10 cellular contexts compared by ENCODE assay signal in genomic region chr17:1362065-1362848, GRCh38. TPM values are rescaled to one million over a fixed set of nuclear protein-coding genes. Genes with fewer than 3 reads are reported as not detected.
DNase-seq lines count a peak whose midpoint lies in the region; ATAC-seq and TF ChIP-seq lines count a peak whose summit lies in the region.
"Had no signal": no experiment of that assay in that cellular context is flagged by ENCODE, and none has a peak within 500 bp of the region (broad histone marks: within the 10 kb centered on the region; RNA-seq: fewer than 3 reads in every experiment).

No MANE protein-coding gene starts in this region.

- H3K79me1 ChIP-seq in neuronal stem cell (ENCODE audit: low read depth, low read length), result peaks cover 3% of the 10 kb centered on the region

- H3K27ac Mint-ChIP-seq in progenitor cell of endocrine pancreas, result peak overlapping the region; percentile 67

- H2BK15ac ChIP-seq in neuronal stem cell (ENCODE audit: low read length), result no peak overlapping the region

- H3K9me3 ChIP-seq in NT2/D1 (ENCODE audit: insufficient read depth, low read length), result no peaks in the 10 kb centered on the region
- no peaks in the 10 kb centered on the region for H3K9me3 ChIP-seq in neuronal stem cell (replicated peaks in 1 of 2; ENCODE audit: control insufficient read depth in 2 of 2, insufficient read depth in 1 of 2, low read depth in 1 of 2, low read length in 2 of 2)
- H3K9me3 ChIP-seq: ovary had no signal

- TF ChIP-seq CTCF in GM12865 (IDR thresholded peaks at IDR 0.05; ENCODE audit: insufficient read depth, low read depth, low read length, missing control alignments) (no peak), coronary artery (IDR thresholded peaks at IDR 0.05) (no peak), progenitor cell of endocrine pancreas (IDR thresholded peaks at IDR 0.05; ENCODE audit: unreplicated experiment) (no peak)

- H3K14ac ChIP-seq in neuronal stem cell (ENCODE audit: low read length), result no peak overlapping the region

- peaks cover 21% of the 10 kb centered on the region for H3K36me3 Mint-ChIP-seq in progenitor cell of endocrine pancreas (ENCODE audit: insufficient read depth)

- no peak overlapping the region for H2BK5ac ChIP-seq in neuronal stem cell (ENCODE audit: low read length)

- H2BK12ac ChIP-seq in neuronal stem cell (ENCODE audit: low read length), result no peak overlapping the region

- H3K4ac ChIP-seq in neuronal stem cell (ENCODE audit: low read length), result no peak overlapping the region

- DNase-seq in GM12865 (ENCODE audit: low read depth) (peak; percentile 45), NT2/D1 (ENCODE audit: low read depth, low spot score) (no peak), coronary artery (ENCODE audit: low spot score) (no peak), progenitor cell of endocrine pancreas (ENCODE audit: low spot score, unreplicated experiment) (no peak), neuronal stem cell (ENCODE audit: low spot score) (no peak), NCI-H1092 (lab: John Stamatoyannopoulos, UW) (no peak)
- DNase-seq: NCI-H187, ovary had no signal

- H4K8ac ChIP-seq in neuronal stem cell (ENCODE audit: low read depth, low read length), result no peak overlapping the region

- H4K91ac ChIP-seq in neuronal stem cell (ENCODE audit: low read depth, low read length, poor library complexity), result no peak overlapping the region

- H2AK5ac ChIP-seq in neuronal stem cell (ENCODE audit: low read depth, low read length), result no peak overlapping the region

- no peak overlapping the region for H3K23ac ChIP-seq in neuronal stem cell (ENCODE audit: low read depth, low read length, poor library complexity)

- ATAC-seq in GM21447 (IDR thresholded peaks at IDR 0.05; ENCODE audit: unreplicated experiment) (no peak), GM21526 (IDR thresholded peaks at IDR 0.05; ENCODE audit: low FRiP score, unreplicated experiment) (no peak)

- H3K27me3 Mint-ChIP-seq in progenitor cell of endocrine pancreas, result no peaks in the 10 kb centered on the region

- peaks cover 8% of the 10 kb centered on the region for H3K4me1 Mint-ChIP-seq in progenitor cell of endocrine pancreas (ENCODE audit: low read depth)

- no peak overlapping the region for H2BK120ac ChIP-seq in neuronal stem cell (ENCODE audit: low read depth, low read length)

- H3K27me3 ChIP-seq in NT2/D1 (ENCODE audit: insufficient read depth, insufficient read length), result no peaks in the 10 kb centered on the region
- no peaks in the 10 kb centered on the region for H3K27me3 ChIP-seq in neuronal stem cell (ENCODE audit: control insufficient read depth in 3 of 3, insufficient read depth in 3 of 3, low read depth in 1 of 3, low read length in 3 of 3)
- H3K27me3 ChIP-seq: ovary had no signal

- no peaks in the 10 kb centered on the region for H3K9me3 Mint-ChIP-seq in progenitor cell of endocrine pancreas (ENCODE audit: low read depth)

- H3K4me3 Mint-ChIP-seq in progenitor cell of endocrine pancreas (ENCODE audit: low read depth), result no peak overlapping the region

- H3K18ac ChIP-seq in neuronal stem cell (ENCODE audit: low read length), result no peak overlapping the region

- H3K4me3 ChIP-seq in GM12865 (ENCODE audit: low read depth, low read length) (no peak overlapping the region), NT2/D1 (ENCODE audit: insufficient read length, low read depth) (no peak overlapping the region), coronary artery (peak overlapping the region; percentile 7), neuronal stem cell (ENCODE audit: low read length in 2 of 2) (no peak overlapping the region)
- H3K4me3 ChIP-seq: ovary had no signal

- no peak overlapping the region for H2AFZ ChIP-seq in neuronal stem cell (ENCODE audit: low read length)

- no peak overlapping the region for H3K27ac ChIP-seq in coronary artery
- H3K27ac ChIP-seq in neuronal stem cell (replicated peaks; ENCODE audit: low read length), result no peak overlapping the region
- H3K27ac ChIP-seq: ovary had no signal

- H3K36me3 ChIP-seq in NT2/D1 (ENCODE audit: insufficient read depth, insufficient read length, low read length) (peaks cover 61% of the 10 kb centered on the region), neuronal stem cell (replicated peaks in 1 of 2; ENCODE audit: control insufficient read depth in 2 of 2, insufficient read depth in 2 of 2, low read length in 2 of 2) (peaks cover 27 to 84% of the 10 kb centered on the region in 2 donors)
- H3K36me3 ChIP-seq: ovary had no signal

- no peak overlapping the region for H3K4me2 ChIP-seq in neuronal stem cell (ENCODE audit: insufficient read depth, low read length, poor library complexity, severe bottlenecking)

- H3K4me1 ChIP-seq in NT2/D1 (ENCODE audit: insufficient read depth, insufficient read length), result peaks cover 2% of the 10 kb centered on the region
- peaks cover 0 to 11% of the 10 kb centered on the region in 2 donors for H3K4me1 ChIP-seq in neuronal stem cell (ENCODE audit: control insufficient read depth in 2 of 2, insufficient read depth in 1 of 2, low read depth in 1 of 2, low read length in 2 of 2)

- 100% methylated on average over 1 of the region's 10 CpGs; no CpG with 5 or more reads in 1 of the 2 donors for WGBS in neuronal stem cell (ENCODE audit: extremely low coverage in 2 of 2, insufficient read length in 2 of 2, insufficient replicate concordance in 1 of 2), 2 donors

- peak overlapping the region; percentile 25 for H3K9ac ChIP-seq in NT2/D1 (ENCODE audit: insufficient read length, low read depth)
- H3K9ac ChIP-seq in neuronal stem cell (ENCODE audit: low read depth, low read length, poor library complexity), result no peak overlapping the region

RNA-seq across cellular contexts. Expression of gene YWHAE, which starts 37.8 kb away (rescaled TPM):
- 951 and 984 TPM in 2 replicates for total RNA-seq in progenitor cell of endocrine pancreas
- polyA plus RNA-seq in neuronal stem cell (2013, experiment 1 of 2), result 1,173 TPM
- 1,178 TPM for polyA plus RNA-seq in neuronal stem cell (2013, experiment 2 of 2)
